ENCODE assay signal across 23 cellular contexts in the genomic region with DNA sequence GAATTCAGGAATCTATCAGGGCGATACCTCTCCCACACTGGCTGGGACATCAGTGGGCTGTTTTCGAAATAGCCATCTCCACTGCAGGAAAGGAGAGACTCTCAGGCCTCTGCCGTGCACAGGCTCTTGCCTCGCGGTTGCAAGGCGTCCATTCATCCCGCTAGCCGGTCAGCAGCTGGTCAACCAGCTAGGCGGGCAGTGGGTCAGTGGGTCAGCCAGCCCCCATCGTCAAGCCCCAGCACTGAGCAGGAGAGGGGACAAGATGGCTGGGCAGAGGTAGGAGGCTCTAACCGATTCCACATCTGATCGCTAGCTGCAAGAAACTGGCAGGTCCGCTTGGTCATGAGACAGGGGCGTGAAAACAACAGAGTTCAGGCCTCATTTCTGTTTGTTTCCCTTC. TPM values are rescaled to one million over a fixed set of nuclear protein-coding genes. Genes with fewer than 3 reads are reported as not detected.
"Had no signal": no experiment of that assay in that cellular context is flagged by ENCODE, and none has a peak within 500 bp of the region (broad histone marks: within the 10 kb centered on the region; RNA-seq: fewer than 3 reads in every experiment).

No MANE protein-coding gene starts in this region.

- H3K4me1 Mint-ChIP-seq: endodermal cell; neural progenitor cell; stimulated activated memory B cell treated with anti-CD40 and anti-IgM and Interleukin-4, amounts not matched to agents 10 μg/mL and 1 μg/mL and 100 μg/mL, for 72 hours had no signal

- ATAC-seq: heart right ventricle; left lung; lower lobe of right lung; natural killer cell treated with Interleukin-12 subunit alpha and Interleukin-12 subunit beta and Interleukin-15 and Interleukin-18, amount 100 ng/mL, for 72 hours; psoas muscle; right lobe of liver; stimulated activated memory B cell treated with anti-CD40 and anti-IgM and Interleukin-4, amounts not matched to agents 10 μg/mL and 1 μg/mL and 100 μg/mL, for 72 hours had no signal

- DNase-seq: effector CD4-positive, alpha-beta T cell; endodermal cell; heart right ventricle; hypothalamus; mesenchymal stem cell; midbrain; occipital lobe; psoas muscle; retina; stimulated activated CD4-positive, alpha-beta T cell treated with anti-CD3 and anti-CD28 coated beads, Interleukin-15, amount 100 ng/mL, for 24 hours; stimulated activated CD4-positive, alpha-beta T cell treated with anti-CD3 and anti-CD28 coated beads, Interleukin-1b, Interleukin-23, amount 100 ng/mL, for 48 hours; stimulated activated CD4-positive, alpha-beta T cell treated with anti-CD3 and anti-CD28 coated beads, Interleukin-4, amount 100 ng/mL, for 24 hours had no signal

- H3K27ac Mint-ChIP-seq: endodermal cell; natural killer cell treated with Interleukin-12 subunit alpha and Interleukin-12 subunit beta and Interleukin-15 and Interleukin-18, amount 100 ng/mL, for 72 hours; neural progenitor cell; stimulated activated memory B cell treated with anti-CD40 and anti-IgM and Interleukin-4, amounts not matched to agents 10 μg/mL and 1 μg/mL and 100 μg/mL, for 72 hours; stimulated activated naive CD8-positive, alpha-beta T cell treated with anti-CD3 and anti-CD28 coated beads, Interleukin-15, Interleukin-2, amounts not matched to agents 100 ng/mL and 50 ng/mL, for 24 hours had no signal

- H3K9me3 Mint-ChIP-seq: endodermal cell; natural killer cell treated with Interleukin-12 subunit alpha and Interleukin-12 subunit beta and Interleukin-15 and Interleukin-18, amount 100 ng/mL, for 72 hours; stimulated activated naive CD8-positive, alpha-beta T cell treated with anti-CD3 and anti-CD28 coated beads, Interleukin-15, Interleukin-2, amounts not matched to agents 100 ng/mL and 50 ng/mL, for 24 hours had no signal

- H3K4me3 Mint-ChIP-seq: endodermal cell; natural killer cell treated with Interleukin-12 subunit alpha and Interleukin-12 subunit beta and Interleukin-15 and Interleukin-18, amount 100 ng/mL, for 72 hours; neural progenitor cell; stimulated activated memory B cell treated with anti-CD40 and anti-IgM and Interleukin-4, amounts not matched to agents 10 μg/mL and 1 μg/mL and 100 μg/mL, for 72 hours; stimulated activated naive CD8-positive, alpha-beta T cell treated with anti-CD3 and anti-CD28 coated beads, Interleukin-15, Interleukin-2, amounts not matched to agents 100 ng/mL and 50 ng/mL, for 24 hours had no signal

- H3K36me3 Mint-ChIP-seq: natural killer cell treated with Interleukin-12 subunit alpha and Interleukin-12 subunit beta and Interleukin-15 and Interleukin-18, amount 100 ng/mL, for 72 hours; neural progenitor cell; stimulated activated memory B cell treated with anti-CD40 and anti-IgM and Interleukin-4, amounts not matched to agents 10 μg/mL and 1 μg/mL and 100 μg/mL, for 72 hours had no signal

RNA-seq across cellular contexts. Expression of gene MUC4, which starts 45.1 kb away (rescaled TPM):
- total RNA-seq: chondrocyte, dermis microvascular lymphatic vessel endothelial cell, endothelial cell of umbilical vein, heart right ventricle, occipital lobe, tibial nerve had no signal

RNA-seq across cellular contexts. Expression of gene MUC20, which starts 45.9 kb away (rescaled TPM):
- total RNA-seq: dermis microvascular lymphatic vessel endothelial cell had no signal
